9 cellular contexts compared by ENCODE assay signal in genomic region chr22:20569059-20570058, GRCh38.
DNase-seq lines count a peak whose midpoint lies in the region; ATAC-seq and TF ChIP-seq lines count a peak whose summit lies in the region.
"Had no signal": no experiment of that assay in that cellular context is flagged by ENCODE, and none has a peak within 500 bp of the region (broad histone marks: within the 10 kb centered on the region; RNA-seq: fewer than 3 reads in every experiment).

No MANE protein-coding gene starts in this region.

- peaks cover 56% of the 10 kb centered on the region for H3K36me3 Mint-ChIP-seq in activated naive CD8-positive, alpha-beta T cell treated with anti-CD3 and anti-CD28 coated beads, Interleukin-2, amount 10 ng/mL, durations not matched to agents 7 days and 5 days

- no peaks in the 10 kb centered on the region for H3K9me3 Mint-ChIP-seq in activated naive CD8-positive, alpha-beta T cell treated with anti-CD3 and anti-CD28 coated beads, Interleukin-2, amount 10 ng/mL, durations not matched to agents 7 days and 5 days

- peak overlapping the region; percentile 67 for H3K4me3 Mint-ChIP-seq in activated naive CD8-positive, alpha-beta T cell treated with anti-CD3 and anti-CD28 coated beads, Interleukin-2, amount 10 ng/mL, durations not matched to agents 7 days and 5 days

- H3K27ac Mint-ChIP-seq in activated naive CD8-positive, alpha-beta T cell treated with anti-CD3 and anti-CD28 coated beads, Interleukin-2, amount 10 ng/mL, durations not matched to agents 7 days and 5 days: peak overlapping the region; percentile 82

- no peaks in the 10 kb centered on the region for H3K27me3 ChIP-seq in colonic mucosa

- CTCF ChIA-PET in RWPE1 (lab: Yijun Ruan, JAX): no interaction called here

- H3K27ac ChIP-seq in RWPE1: peak overlapping the region; percentile 97
- H3K27ac ChIP-seq in colonic mucosa: no peak overlapping the region
- H3K27ac ChIP-seq: parathyroid adenoma had no signal

- H3K4me1 ChIP-seq in colonic mucosa: peaks cover 6% of the 10 kb centered on the region
- H3K4me1 ChIP-seq: parathyroid adenoma had no signal

- intact Hi-C loops in colonic mucosa (cut with DNase I): loop anchor here (10.0 kb wide), 2 partner anchors 125 to 155 kb away; no protein-coding TSS in a partner anchor

- H3K4me1 Mint-ChIP-seq in activated naive CD8-positive, alpha-beta T cell treated with anti-CD3 and anti-CD28 coated beads, Interleukin-2, amount 10 ng/mL, durations not matched to agents 7 days and 5 days: peaks cover 62% of the 10 kb centered on the region

- H3K4me3 ChIP-seq in colonic mucosa: no peak overlapping the region

- H3K9me3 ChIP-seq in colonic mucosa: no peaks in the 10 kb centered on the region

- DNase-seq in Daoy (ENCODE audit: low read depth) (peak; percentile 94), RWPE1 (ENCODE audit: low spot score) (peak; percentile 91), iris pigment epithelial cell (ENCODE audit: low read depth) (peak; percentile 98), KG1 (lab: John Stamatoyannopoulos, UW) (no peak), colonic mucosa (no peak)
- DNase-seq in activated naive CD8-positive, alpha-beta T cell treated with anti-CD3 and anti-CD28 coated beads, Interleukin-2, amount 10 ng/mL, durations not matched to agents 7 days and 5 days: peak; percentile 79
- peak; percentile 31 to 61 for DNase-seq in stimulated activated CD4-positive, alpha-beta T cell treated with anti-CD3 and anti-CD28 coated beads, Interleukin-4, amount 100 ng/mL, for 4 hours

- peak overlapping the region in 1 of 2 donors; percentile 5 for H3K9ac ChIP-seq in colonic mucosa (ENCODE audit: low read depth in 2 of 2, low read length in 2 of 2)
- H3K9ac ChIP-seq: parathyroid adenoma had no signal

- peak; percentile 79 for ATAC-seq in activated naive CD8-positive, alpha-beta T cell treated with anti-CD3 and anti-CD28 coated beads, Interleukin-2, amount 10 ng/mL, durations not matched to agents 7 days and 5 days (ENCODE audit: low read depth)
- no peak for ATAC-seq in GM19452 (IDR thresholded peaks at IDR 0.05; ENCODE audit: unreplicated experiment)

- H3K27me3 Mint-ChIP-seq in activated naive CD8-positive, alpha-beta T cell treated with anti-CD3 and anti-CD28 coated beads, Interleukin-2, amount 10 ng/mL, durations not matched to agents 7 days and 5 days: no peaks in the 10 kb centered on the region

- POLR2A ChIA-PET in RWPE1 (lab: Yijun Ruan, JAX; ENCODE audit: low non-redundant PET): no interaction called here
- POLR2A ChIA-PET in activated naive CD8-positive, alpha-beta T cell treated with anti-CD3 and anti-CD28 coated beads, Interleukin-2, amount 10 ng/mL, durations not matched to agents 7 days and 5 days (lab: Charles Lee): interaction anchor here (0.6 to 2.4 kb wide), 7 partner anchors 12 to 132 kb away, joined by 3 to 20 read pairs (median 9); partner anchors contain the start of gene MED15

- TF ChIP-seq CTCF in RWPE1 (conservative IDR thresholded peaks at IDR 0.05; ENCODE audit: low read depth) (no peak), colonic mucosa (IDR thresholded peaks at IDR 0.05) (no peak)

- peaks cover 46% of the 10 kb centered on the region for H3K36me3 ChIP-seq in colonic mucosa

Comparison
In these comparisons a context has a peak if more than half of its experiments do, and no peak if none do; other contexts are left out.
1. DNase-seq: peak in Daoy (single experiment), RWPE1 (single experiment), activated naive CD8-positive, alpha-beta T cell treated with anti-CD3 and anti-CD28 coated beads, Interleukin-2, amount 10 ng/mL, durations not matched to agents 7 days and 5 days (single experiment), iris pigment epithelial cell (single experiment) and stimulated activated CD4-positive, alpha-beta T cell treated with anti-CD3 and anti-CD28 coated beads, Interleukin-4, amount 100 ng/mL, for 4 hours (2 of 2); none in KG1 (single experiment) and colonic mucosa (single experiment).